In the genomic region with DNA sequence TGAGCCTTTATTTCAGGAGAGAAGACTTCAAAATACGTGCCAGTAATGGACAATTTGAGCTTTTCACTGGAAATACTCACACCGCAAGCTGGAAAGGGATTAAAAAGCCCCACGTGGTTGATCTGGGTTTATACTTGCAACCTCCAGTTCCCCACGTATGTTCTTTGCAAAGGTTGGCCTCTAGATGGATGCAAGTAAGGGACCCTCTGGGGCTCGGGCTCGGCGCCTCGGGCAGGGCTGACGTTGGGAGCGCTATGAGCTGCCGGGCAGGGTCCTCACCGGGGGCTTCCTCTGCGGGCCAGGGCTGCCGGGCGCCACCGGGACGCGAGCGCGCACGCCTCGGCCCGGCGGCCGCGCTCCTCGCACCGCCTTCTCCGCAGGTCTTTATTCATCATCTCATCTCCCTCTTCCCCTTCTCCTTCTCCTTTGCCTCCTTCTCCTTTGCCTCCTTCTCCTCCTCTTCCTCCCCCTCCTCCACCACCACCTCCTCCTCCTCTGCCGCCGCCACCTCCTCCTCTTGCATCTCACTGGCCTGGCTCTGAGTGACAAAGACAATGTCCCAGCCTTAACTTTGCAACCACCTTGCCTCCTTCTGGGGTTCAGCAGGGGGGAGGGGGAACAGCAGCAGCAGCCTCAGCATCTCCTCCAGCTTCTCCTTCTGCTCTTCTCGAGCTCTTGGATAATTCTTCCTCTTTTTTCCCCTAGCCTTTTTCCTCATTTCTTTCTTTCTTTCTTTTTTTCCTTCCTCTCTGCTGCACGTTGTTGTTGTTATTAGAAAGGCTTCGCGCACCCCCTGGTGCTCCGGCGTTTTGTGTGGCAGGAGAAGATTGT, we compare ENCODE assay signal across 8 cellular contexts. TPM values are rescaled to one million over a fixed set of nuclear protein-coding genes. Genes with fewer than 3 reads are reported as not detected.
DNase-seq lines count a peak whose midpoint lies in the region; ATAC-seq, FAIRE-seq and TF ChIP-seq lines count a peak whose summit lies in the region.

No MANE protein-coding gene starts in this region.

- H3K9me3 ChIP-seq in muscle layer of colon (ENCODE audit: low read length) = no peaks in the 10 kb centered on the region

- peak overlapping the region; percentile 66 for H3K9ac ChIP-seq in muscle layer of colon (ENCODE audit: low read length)

- no peaks in the 10 kb centered on the region for H3K36me3 ChIP-seq in muscle layer of colon (ENCODE audit: insufficient read depth, low read length)

- in situ Hi-C loops in GM13976 (cut with MboI; ENCODE audit: low sequenced_read_pairs, unreplicated experiment) = no loop called here

- no peak for ATAC-seq in GM21528 (IDR thresholded peaks at IDR 0.05; ENCODE audit: low FRiP score, unreplicated experiment)

- peak overlapping the region; percentile 64 for H3K4me3 ChIP-seq in epithelial cell of proximal tubule (ENCODE audit: low read depth, low read length)
- H3K4me3 ChIP-seq in muscle layer of colon (ENCODE audit: low read depth in 1 of 2, low read length in 2 of 2) = peak overlapping the region; percentile 76 to 89

- DNase-seq in AG08395 (ENCODE audit: low spot score) = peak; percentile 46
- DNase-seq in GM13976 (ENCODE audit: low spot score) = peak; percentile 30
- peak; percentile 56 for DNase-seq in RCC 7860 (ENCODE audit: low spot score)
- DNase-seq in epithelial cell of proximal tubule (ENCODE audit: low read depth) = no peak
- no peak for DNase-seq in stimulated activated CD4-positive, alpha-beta T cell treated with anti-CD3 and anti-CD28 coated beads, Interleukin-4, amount 100 ng/mL, for 24 hours
- DNase-seq in NCI-H1930 (lab: John Stamatoyannopoulos, UW) = no peak

- peak overlapping the region; percentile 89 for H3K27ac ChIP-seq in muscle layer of colon (ENCODE audit: low read depth, low read length)

- FAIRE-seq in RCC 7860 (lab: Jason Lieb, UNC) = no peak

- no peaks in the 10 kb centered on the region for H3K27me3 ChIP-seq in muscle layer of colon (ENCODE audit: control insufficient read depth in 1 of 2, insufficient read depth in 2 of 2, low read length in 2 of 2)

- H3K4me1 ChIP-seq in muscle layer of colon (ENCODE audit: insufficient read depth, low read length) = peaks cover 23% of the 10 kb centered on the region

- no peak for TF ChIP-seq CTCF in GM13976 (IDR thresholded peaks at IDR 0.05; ENCODE audit: borderline replicate concordance, control extremely low read depth, extremely low read depth, insufficient read depth, missing control alignments)
- TF ChIP-seq CTCF in epithelial cell of proximal tubule (conservative IDR thresholded peaks at IDR 0.05; ENCODE audit: low read depth, low read length) = peak; percentile 68

RNA-seq across cellular contexts. Expression of a gene that starts 0.6 kb away (rescaled TPM):
- total RNA-seq in epithelial cell of proximal tubule = 8.8 and 22.1 TPM in 2 replicates

Comparison
In these comparisons a context has a peak if more than half of its experiments do, and no peak if none do; other contexts are left out.
1. DNase-seq: peak in AG08395 (single experiment), GM13976 (single experiment) and RCC 7860 (single experiment); none in epithelial cell of proximal tubule (single experiment), stimulated activated CD4-positive, alpha-beta T cell treated with anti-CD3 and anti-CD28 coated beads, Interleukin-4, amount 100 ng/mL, for 24 hours (single experiment) and NCI-H1930 (0 of 2).